8 cellular contexts compared by ENCODE assay signal in genomic region chr1:101026394-101026788, GRCh38. TPM values are rescaled to one million over a fixed set of nuclear protein-coding genes. Genes with fewer than 3 reads are reported as not detected.
DNase-seq lines count a peak whose midpoint lies in the region; ATAC-seq and TF ChIP-seq lines count a peak whose summit lies in the region.

No MANE protein-coding gene starts in this region.

- TF ChIP-seq EP300 in sigmoid colon (IDR thresholded peaks at IDR 0.05), result no peak

- peak overlapping the region; percentile 93 for H3K4me2 ChIP-seq in fibroblast of lung (ENCODE audit: extremely low read depth, insufficient read depth, low read length)

- no peak for TF ChIP-seq POLR2A in sigmoid colon (IDR thresholded peaks at IDR 0.05)

- TF ChIP-seq CTCF in GM12875 (IDR thresholded peaks at IDR 0.05; ENCODE audit: borderline replicate concordance, insufficient read depth, low read depth, low read length) (no peak), fibroblast of lung (conservative IDR thresholded peaks at IDR 0.05 in 1 of 2, IDR thresholded peaks at IDR 0.05 in 1 of 2; ENCODE audit: low read depth in 1 of 2, low read length in 2 of 2) (no peak), sigmoid colon (IDR thresholded peaks at IDR 0.05) (no peak)

- intact Hi-C loops in sigmoid colon (cut with DNase I), result loop anchor here (5.0 kb wide), 1 partner anchor 129 kb away; the partner anchor contains the start of gene SLC30A7

- no peak for ATAC-seq in HG03378 (IDR thresholded peaks at IDR 0.05; ENCODE audit: unreplicated experiment)
- no peak for ATAC-seq in GM18502 (IDR thresholded peaks at IDR 0.05; ENCODE audit: poor library complexity, unreplicated experiment)

- H3K9me3 ChIP-seq in SJCRH30 (replicated peaks) (no peaks in the 10 kb centered on the region), fibroblast of lung (ENCODE audit: control insufficient read depth, insufficient read depth, low read depth, low read length) (no peaks in the 10 kb centered on the region), sigmoid colon (no peaks in the 10 kb centered on the region)

- DNase-seq in SJCRH30, result peak; percentile 25 to 61
- no peak for DNase-seq in fibroblast of lung (ENCODE audit: low read depth in 2 of 2)
- no peak for DNase-seq in sigmoid colon
- no peak for DNase-seq in SW 1271 (lab: John Stamatoyannopoulos, UW)
- DNase-seq in NCI-H748 (lab: John Stamatoyannopoulos, UW; ENCODE audit: unreplicated experiment), result no peak

- 11 to 34% methylated on average over 5 of the region's 5 CpGs for WGBS in sigmoid colon, 2 donors

- H3K79me2 ChIP-seq in fibroblast of lung (ENCODE audit: control insufficient read depth, insufficient read depth, low read length), result peaks cover 18% of the 10 kb centered on the region

- H3K4me1 ChIP-seq in SJCRH30 (peaks cover 10% of the 10 kb centered on the region), fibroblast of lung (ENCODE audit: control insufficient read depth, extremely low read depth, insufficient read depth, low read length) (peaks cover 6% of the 10 kb centered on the region), sigmoid colon (peaks cover 0 to 22% (median 13%) of the 10 kb centered on the region in 4 donors)

- H2AFZ ChIP-seq in fibroblast of lung (ENCODE audit: low read length), result peak overlapping the region; percentile 97

- H3K27ac ChIP-seq in SJCRH30 (peak overlapping the region; percentile 89), fibroblast of lung (ENCODE audit: insufficient read depth, low read length) (peak overlapping the region; percentile 93), sigmoid colon (peak overlapping the region; percentile 76 to 85 (median 83))

- H4K20me1 ChIP-seq in fibroblast of lung (ENCODE audit: control insufficient read depth, extremely low read depth, insufficient read depth, low read length), result no peaks in the 10 kb centered on the region

- peak overlapping the region; percentile 88 for H3K9ac ChIP-seq in fibroblast of lung (ENCODE audit: insufficient read depth, low read length)

- H3K36me3 ChIP-seq in SJCRH30 (peaks cover 5% of the 10 kb centered on the region; the same call in 1 of the 2 replicates), fibroblast of lung (ENCODE audit: control insufficient read depth, insufficient read depth, low read length) (no peaks in the 10 kb centered on the region), sigmoid colon (no peaks in the 10 kb centered on the region)

- H3K4me3 ChIP-seq in GM12875 (ENCODE audit: low read depth, low read length) (peak overlapping the region; percentile 95), SJCRH30 (peak overlapping the region; percentile 68), fibroblast of lung (replicated peaks in 1 of 4; ENCODE audit: control extremely low read depth in 1 of 4, insufficient read depth in 1 of 4, low read depth in 3 of 4, low read length in 4 of 4) (peak overlapping the region; percentile 74 to 97 (median 82)), sigmoid colon (peak overlapping the region; percentile 52 to 69 (median 61))

- H3K27me3 ChIP-seq in SJCRH30 (no peaks in the 10 kb centered on the region), fibroblast of lung (ENCODE audit: control insufficient read depth, insufficient read depth, low read length) (no peaks in the 10 kb centered on the region), sigmoid colon (no peaks in the 10 kb centered on the region)

RNA-seq across cellular contexts. Expression of gene DPH5, which starts 0.8 kb away (rescaled TPM):
- 41.4 TPM in 2 replicates for total RNA-seq in SJCRH30 (2014; rRNA removed; shearing (Covaris generic))
- total RNA-seq in fibroblast of lung (40.8 and 56.5 TPM in 2 replicates), sigmoid colon (10 to 100 TPM; 24.5 to 38.5 (median 33.7) TPM)
- polyA plus RNA-seq in fibroblast of lung (39.8 and 44.4 TPM in 2 replicates), sigmoid colon (10 to 100 TPM; 23.1 to 31.0 (median 28.2) TPM)
- 30.0 and 33.5 TPM in 2 replicates for polyA plus RNA-seq in fibroblast of lung (2012)
- polyA minus RNA-seq in fibroblast of lung (ENCODE audit: low replicate concordance), result 2.6 and 11.3 TPM in 2 replicates

Comparison
In these comparisons a context has a peak if more than half of its experiments do, and no peak if none do; other contexts are left out.
1. DNase-seq: peak in SJCRH30 (2 of 2); none in fibroblast of lung (0 of 2), sigmoid colon (single experiment), SW 1271 (0 of 2) and NCI-H748 (single experiment).
2. Peak in every context shown above with its lines, with median percentiles within 50 percentile points of each other: H3K4me3 ChIP-seq and H3K27ac ChIP-seq.